In the genomic region with DNA sequence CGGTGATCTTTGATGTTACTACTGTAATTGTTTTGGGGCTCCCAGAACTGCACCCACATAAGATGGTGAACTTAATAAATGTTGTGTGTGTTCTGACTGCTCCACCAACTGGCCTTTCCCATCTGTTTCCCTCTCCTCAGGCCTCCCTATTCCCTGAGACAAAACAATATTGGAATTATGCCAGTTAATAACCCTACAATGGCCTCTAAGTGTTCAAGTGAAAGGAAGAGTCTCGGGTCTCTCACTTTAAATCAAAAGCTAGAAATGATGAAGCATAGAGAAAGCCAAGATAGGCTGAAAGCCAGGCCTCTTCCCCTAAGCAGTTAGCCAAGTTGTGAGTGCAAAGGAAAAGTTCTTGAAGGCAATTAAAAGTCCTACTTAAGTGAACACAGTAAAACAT, we compare ENCODE assay signal across 1 cellular context.
TF ChIP-seq lines count a peak whose summit lies in the region.

No MANE protein-coding gene starts in this region.

TF ChIP-seq in endothelial cell of umbilical vein, 7 proteins besides CTCF, POLR2A, EP300 and RAD21:
- TF ChIP-seq JUN (IDR thresholded peaks at IDR 0.05; ENCODE audit: borderline replicate concordance, insufficient read depth, insufficient read length, low read depth): no peak
- TF ChIP-seq, protein P1, sequence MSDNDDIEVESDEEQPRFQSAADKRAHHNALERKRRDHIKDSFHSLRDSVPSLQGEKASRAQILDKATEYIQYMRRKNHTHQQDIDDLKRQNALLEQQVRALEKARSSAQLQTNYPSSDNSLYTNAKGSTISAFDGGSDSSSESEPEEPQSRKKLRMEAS (IDR thresholded peaks at IDR 0.05; ENCODE audit: insufficient read depth, insufficient read length): no peak
- TF ChIP-seq FOS (IDR thresholded peaks at IDR 0.05; ENCODE audit: borderline replicate concordance, insufficient read depth, low read length): no peak
- no peak for TF ChIP-seq MYC (IDR thresholded peaks at IDR 0.05; ENCODE audit: low read depth, low read length)
- TF ChIP-seq POLR2AphosphoS5 (IDR thresholded peaks at IDR 0.05; ENCODE audit: insufficient read depth, low read depth, low read length): no peak
- TF ChIP-seq EZH2 (IDR thresholded peaks at IDR 0.05; ENCODE audit: borderline replicate concordance, low read depth, low read length, severe bottlenecking): no peak
- no peak for TF ChIP-seq GATA2 (IDR thresholded peaks at IDR 0.05; ENCODE audit: insufficient read depth, insufficient read length, low read depth, low read length)
